20 cellular contexts compared by ENCODE assay signal in genomic region chr16:12308060-12308459, GRCh38.
A peak's percentile ranks its signal among the peaks of the same experiment; 100 is the strongest.
DNase-seq lines count a peak whose midpoint lies in the region; ATAC-seq and TF ChIP-seq lines count a peak whose summit lies in the region.
"Had no signal": no experiment of that assay in that cellular context is flagged by ENCODE, and none has a peak within 500 bp of the region (broad histone marks: within the 10 kb centered on the region; RNA-seq: fewer than 3 reads in every experiment).

No MANE protein-coding gene starts in this region.

- no peak overlapping the region for H2BK12ac ChIP-seq in neuronal stem cell (ENCODE audit: low read length)

- H3K36me3 ChIP-seq in OCI-LY1 (ENCODE audit: insufficient read depth, low read length), result peaks cover 35% of the 10 kb centered on the region; the same call in 1 of the 2 replicates
- H3K36me3 ChIP-seq in neuronal stem cell (replicated peaks in 1 of 2; ENCODE audit: control insufficient read depth in 2 of 2, insufficient read depth in 2 of 2, low read length in 2 of 2), result no peaks in the 10 kb centered on the region
- H3K36me3 ChIP-seq: BE2C had no signal

- H3K4me1 ChIP-seq in OCI-LY1 (ENCODE audit: insufficient read depth, low read length, severe bottlenecking), result peaks cover 85% of the 10 kb centered on the region
- peaks cover 0 to 7% of the 10 kb centered on the region in 2 donors for H3K4me1 ChIP-seq in neuronal stem cell (ENCODE audit: control insufficient read depth in 2 of 2, insufficient read depth in 1 of 2, low read depth in 1 of 2, low read length in 2 of 2)
- H3K4me1 ChIP-seq: A549, BE2C, Caco-2 had no signal

- H3K4me1 Mint-ChIP-seq in CD4-positive, alpha-beta T cell (ENCODE audit: low read depth), result peaks cover 3% of the 10 kb centered on the region
- H3K4me1 Mint-ChIP-seq in Calu3 (ENCODE audit: low read depth, unreplicated experiment), result no peaks in the 10 kb centered on the region

- no peak overlapping the region for H2AK5ac ChIP-seq in neuronal stem cell (ENCODE audit: low read depth, low read length)

- no TSS peak for BruUV-seq in Calu3 (replicated peaks; lab: Mats Ljungman, UMichigan)

- peak overlapping the region; percentile 75 for H3K27ac ChIP-seq in OCI-LY1 (ENCODE audit: low read depth, low read length, poor library complexity, severe bottlenecking)
- H3K27ac ChIP-seq in neuronal stem cell (replicated peaks; ENCODE audit: low read length), result no peak overlapping the region
- no peak overlapping the region for H3K27ac ChIP-seq in CD4-positive, alpha-beta T cell (ENCODE audit: low read depth, low read length)
- H3K27ac ChIP-seq: A549; BLaER1 treated with 17β-estradiol and CSF1 and Interleukin-3, amounts not matched to agents 10 nM and 100 nM; GM23248 had no signal

- H3K9ac ChIP-seq in OCI-LY1 (ENCODE audit: low read length) (peak overlapping the region; percentile 43; the same call in 1 of the 2 replicates), neuronal stem cell (ENCODE audit: low read depth, low read length, poor library complexity) (no peak overlapping the region)
- H3K9ac ChIP-seq: BLaER1 treated with 17β-estradiol and CSF1 and Interleukin-3, amounts not matched to agents 10 nM and 100 nM; GM23248 had no signal

- no peaks in the 10 kb centered on the region; the same call in 1 of the 2 replicates for H3F3A ChIP-seq in OCI-LY1 (ENCODE audit: insufficient read depth, low read length)

- no peaks in the 10 kb centered on the region for H4K20me1 ChIP-seq in OCI-LY1 (ENCODE audit: insufficient read depth, low read length)

- ATAC-seq in CD4-positive, alpha-beta T cell (ENCODE audit: poor library complexity), result no peak
- ATAC-seq: A549 had no signal

- no CpG with 5 or more reads among the region's 6 CpGs for WGBS in neuronal stem cell (ENCODE audit: extremely low coverage in 2 of 2, insufficient read length in 2 of 2, insufficient replicate concordance in 1 of 2), 2 donors

- no peaks in the 10 kb centered on the region; the same call in 1 of the 2 replicates for H3K79me2 ChIP-seq in OCI-LY1 (ENCODE audit: insufficient read depth, low read length)

- POLR2A ChIA-PET in CD4-positive, alpha-beta T cell (lab: Charles Lee), result no interaction called here

- intact Hi-C loops in CD4-positive, alpha-beta T cell (cut with DNase I, micrococcal nuclease), result no loop called here
- intact Hi-C loops in Calu3 (cut with micrococcal nuclease; ENCODE audit: unreplicated experiment), result no loop called here

- no peaks in the 10 kb centered on the region for H3K9me3 Mint-ChIP-seq in CD4-positive, alpha-beta T cell
- H3K9me3 Mint-ChIP-seq in Calu3 (ENCODE audit: low read depth, unreplicated experiment), result no peaks in the 10 kb centered on the region
- H3K9me3 Mint-ChIP-seq: CD14-positive monocyte; CD4-positive, alpha-beta memory T cell had no signal

- peak overlapping the region; percentile 5 for H3K23ac ChIP-seq in neuronal stem cell (ENCODE audit: low read depth, low read length, poor library complexity)

- no peak overlapping the region for H3K4me3 Mint-ChIP-seq in CD4-positive, alpha-beta T cell
- H3K4me3 Mint-ChIP-seq in Calu3 (ENCODE audit: low read depth, unreplicated experiment), result no peak overlapping the region
- H3K4me3 Mint-ChIP-seq: CD14-positive monocyte; CD4-positive, alpha-beta memory T cell had no signal

- H3K4ac ChIP-seq in neuronal stem cell (ENCODE audit: low read length), result no peak overlapping the region

- no peak overlapping the region for H4K91ac ChIP-seq in neuronal stem cell (ENCODE audit: low read depth, low read length, poor library complexity)

- no peak overlapping the region for H3K4me3 ChIP-seq in OCI-LY1 (ENCODE audit: low read depth, low read length, poor library complexity, severe bottlenecking)
- no peak overlapping the region for H3K4me3 ChIP-seq in neuronal stem cell (ENCODE audit: low read length in 2 of 2)
- H3K4me3 ChIP-seq: A549; BLaER1 treated with 17β-estradiol and CSF1 and Interleukin-3, amounts not matched to agents 10 nM and 100 nM; GM23248 had no signal

- no peak overlapping the region for H3K18ac ChIP-seq in neuronal stem cell (ENCODE audit: low read length)

- no peak overlapping the region for H2BK15ac ChIP-seq in neuronal stem cell (ENCODE audit: low read length)

- H2AFZ ChIP-seq in OCI-LY1 (ENCODE audit: low read length) (no peak overlapping the region), neuronal stem cell (ENCODE audit: low read length) (no peak overlapping the region)
- H2AFZ ChIP-seq: GM23248 had no signal

- H3K27me3 ChIP-seq in OCI-LY1 (ENCODE audit: insufficient read depth, low read length) (no peaks in the 10 kb centered on the region), neuronal stem cell (ENCODE audit: control insufficient read depth in 3 of 3, insufficient read depth in 3 of 3, low read depth in 1 of 3, low read length in 3 of 3) (no peaks in the 10 kb centered on the region)
- no peaks in the 10 kb centered on the region for H3K27me3 ChIP-seq in CD4-positive, alpha-beta T cell (ENCODE audit: control insufficient read depth, insufficient read depth, low read length)
- H3K27me3 ChIP-seq: BE2C had no signal

- H3K4me2 ChIP-seq in OCI-LY1 (ENCODE audit: low read length) (no peak overlapping the region; the same call in 1 of the 2 replicates), neuronal stem cell (ENCODE audit: insufficient read depth, low read length, poor library complexity, severe bottlenecking) (no peak overlapping the region)
- H3K4me2 ChIP-seq: A549; BLaER1 treated with 17β-estradiol and CSF1 and Interleukin-3, amounts not matched to agents 10 nM and 100 nM had no signal

- DNase-seq in DMS53 (lab: John Stamatoyannopoulos, UW) (peak; percentile 86), neuronal stem cell (ENCODE audit: low spot score) (no peak), NCI-H1694 (lab: John Stamatoyannopoulos, UW) (no peak), Calu3 (no peak)
- DNase-seq in CD4-positive, alpha-beta T cell, result no peak
- DNase-seq: 8988T; ACHN; AML-193; BE2C; Caco-2; CD4-positive, alpha-beta memory T cell; DMS 273 treated with DMSO at 0.1 percent for 48 hours; DND-41; GM23248; H7; HCEC 1CT had no signal

- peak overlapping the region; percentile 51 for H3K14ac ChIP-seq in neuronal stem cell (ENCODE audit: low read length)

- H3K36me3 Mint-ChIP-seq in CD4-positive, alpha-beta T cell (ENCODE audit: low read depth), result no peaks in the 10 kb centered on the region
- no peaks in the 10 kb centered on the region for H3K36me3 Mint-ChIP-seq in Calu3 (ENCODE audit: insufficient read depth, unreplicated experiment)

- H3K27ac Mint-ChIP-seq in CD4-positive, alpha-beta T cell, result no peak overlapping the region
- no peak overlapping the region for H3K27ac Mint-ChIP-seq in Calu3 (ENCODE audit: unreplicated experiment)
- H3K27ac Mint-ChIP-seq: CD14-positive monocyte; CD4-positive, alpha-beta memory T cell had no signal

- H3K79me1 ChIP-seq in neuronal stem cell (ENCODE audit: low read depth, low read length), result no peaks in the 10 kb centered on the region

- H3K9me3 ChIP-seq in OCI-LY1 (ENCODE audit: low read length) (no peaks in the 10 kb centered on the region), neuronal stem cell (replicated peaks in 1 of 2; ENCODE audit: control insufficient read depth in 2 of 2, insufficient read depth in 1 of 2, low read depth in 1 of 2, low read length in 2 of 2) (peaks cover 0 to 1% of the 10 kb centered on the region in 2 donors)
- no peaks in the 10 kb centered on the region for H3K9me3 ChIP-seq in CD4-positive, alpha-beta T cell (ENCODE audit: control insufficient read depth, low read length)
- H3K9me3 ChIP-seq: A549; BE2C; BLaER1 treated with 17β-estradiol and CSF1 and Interleukin-3, amounts not matched to agents 10 nM and 100 nM; Caco-2 had no signal

- peak; percentile 60 for TF ChIP-seq CTCF in OCI-LY1 (IDR thresholded peaks at IDR 0.05; ENCODE audit: low read length)
- no peak for TF ChIP-seq CTCF in CD4-positive, alpha-beta T cell (IDR thresholded peaks at IDR 0.05)
- TF ChIP-seq CTCF in Calu3 (IDR thresholded peaks at IDR 0.05; ENCODE audit: unreplicated experiment), result no peak

- no peaks in the 10 kb centered on the region for H3K9me2 ChIP-seq in OCI-LY1 (ENCODE audit: low read depth, low read length)

- no peak overlapping the region for H2BK120ac ChIP-seq in neuronal stem cell (ENCODE audit: low read depth, low read length)

- no peak overlapping the region for H4K8ac ChIP-seq in neuronal stem cell (ENCODE audit: low read depth, low read length)

- H3K27me3 Mint-ChIP-seq in CD4-positive, alpha-beta T cell, result no peaks in the 10 kb centered on the region
- no peaks in the 10 kb centered on the region for H3K27me3 Mint-ChIP-seq in Calu3 (ENCODE audit: unreplicated experiment)
- H3K27me3 Mint-ChIP-seq: CD4-positive, alpha-beta memory T cell had no signal

- H2BK5ac ChIP-seq in neuronal stem cell (ENCODE audit: low read length), result no peak overlapping the region

- CTCF ChIA-PET in CD4-positive, alpha-beta T cell (lab: Charles Lee), result no interaction called here
- CTCF ChIA-PET in Calu3 (lab: Charles Lee), result no interaction called here
